8 cellular contexts compared by ENCODE assay signal in the genomic region with DNA sequence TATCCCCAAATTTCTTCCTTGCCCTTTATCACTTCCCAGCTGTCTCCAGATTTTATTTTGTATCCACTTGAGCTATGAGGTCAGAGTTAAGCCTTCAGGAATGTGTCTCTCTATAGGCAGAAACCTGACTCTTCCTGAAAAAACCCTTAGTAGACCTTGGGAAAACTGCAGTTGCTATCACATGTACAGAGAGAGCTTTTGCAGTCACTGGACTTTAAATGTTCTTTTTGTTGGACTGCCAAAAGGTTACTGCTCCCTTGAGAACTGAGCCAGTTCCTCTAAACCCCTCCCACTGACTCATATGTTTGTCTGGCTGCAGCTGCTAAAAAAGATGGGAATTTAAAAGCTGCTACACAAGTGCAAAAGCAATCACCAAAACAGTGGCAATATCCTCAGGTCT.
DNase-seq lines count a peak whose midpoint lies in the region; ATAC-seq and TF ChIP-seq lines count a peak whose summit lies in the region.

No MANE protein-coding gene starts in this region.

- H2AK5ac ChIP-seq in trophoblast cell (ENCODE audit: low read length), result no peak overlapping the region

- H3K4me2 ChIP-seq in trophoblast cell (ENCODE audit: low read length), result no peak overlapping the region

- no peak overlapping the region for H3K14ac ChIP-seq in trophoblast cell (ENCODE audit: low read length)

- no peak overlapping the region for H4K12ac ChIP-seq in trophoblast cell (ENCODE audit: low read depth, low read length)

- H3K9ac ChIP-seq in NT2/D1 (ENCODE audit: insufficient read length, low read depth) (no peak overlapping the region), trophoblast cell (ENCODE audit: low read length) (no peak overlapping the region)

- H4K91ac ChIP-seq in trophoblast cell (ENCODE audit: low read depth, low read length), result no peak overlapping the region

- H4K8ac ChIP-seq in trophoblast cell (ENCODE audit: low read depth, low read length), result no peak overlapping the region

- H3K9me3 ChIP-seq in NT2/D1 (ENCODE audit: insufficient read depth, low read length) (no peaks in the 10 kb centered on the region), trophoblast cell (ENCODE audit: insufficient read depth, low read depth, low read length) (no peaks in the 10 kb centered on the region)
- no peaks in the 10 kb centered on the region for H3K9me3 ChIP-seq in effector memory CD4-positive, alpha-beta T cell (ENCODE audit: control insufficient read depth, low read length)

- no peak overlapping the region for H2BK12ac ChIP-seq in trophoblast cell (ENCODE audit: low read length)

- no peak for TF ChIP-seq CTCF in fibroblast of pulmonary artery (IDR thresholded peaks at IDR 0.05; ENCODE audit: low read length, missing control alignments)

- DNase-seq in EL, result peak; percentile 95
- peak; percentile 8 for DNase-seq in NT2/D1 (ENCODE audit: low read depth, low spot score)
- DNase-seq in fibroblast of pulmonary artery (ENCODE audit: low read depth), result peak; percentile 99
- peak in 1 of 2 donors; percentile 42 for DNase-seq in trophoblast cell
- no peak for DNase-seq in effector memory CD4-positive, alpha-beta T cell
- no peak for DNase-seq in stimulated activated naive CD4-positive, alpha-beta T cell treated with Interleukin-2 at 50 U/mL for 16 hours (lab: John Stamatoyannopoulos, UW)

- H2AFZ ChIP-seq in trophoblast cell (ENCODE audit: insufficient read depth, low read length, poor library complexity), result no peak overlapping the region

- H3K79me1 ChIP-seq in trophoblast cell (ENCODE audit: low read length), result peaks cover 26% of the 10 kb centered on the region

- no peak overlapping the region for H3K23ac ChIP-seq in trophoblast cell (ENCODE audit: low read length)

- H3K27me3 ChIP-seq in NT2/D1 (ENCODE audit: insufficient read depth, insufficient read length), result no peaks in the 10 kb centered on the region
- H3K27me3 ChIP-seq in trophoblast cell (ENCODE audit: insufficient read depth, low read length), result no peaks in the 10 kb centered on the region
- H3K27me3 ChIP-seq in effector memory CD4-positive, alpha-beta T cell (replicated peaks; ENCODE audit: control insufficient read depth, insufficient read depth, low read length, poor library complexity, severe bottlenecking), result no peaks in the 10 kb centered on the region

- H2BK120ac ChIP-seq in trophoblast cell (ENCODE audit: insufficient read depth, low read length, poor library complexity), result no peak overlapping the region

- peaks cover 6% of the 10 kb centered on the region for H3K79me2 ChIP-seq in trophoblast cell (ENCODE audit: control insufficient read depth, insufficient read depth, low read length, poor library complexity)

- H3K4me1 ChIP-seq in NT2/D1 (ENCODE audit: insufficient read depth, insufficient read length) (no peaks in the 10 kb centered on the region), trophoblast cell (ENCODE audit: control insufficient read depth in 1 of 2, insufficient read depth in 2 of 2, low read length in 2 of 2) (peaks cover 4 to 8% of the 10 kb centered on the region in 2 experiments)
- no peaks in the 10 kb centered on the region for H3K4me1 ChIP-seq in effector memory CD4-positive, alpha-beta T cell (ENCODE audit: control insufficient read depth, insufficient read depth, low read length, poor library complexity, severe bottlenecking)

- H3K18ac ChIP-seq in trophoblast cell (ENCODE audit: low read length), result no peak overlapping the region

- no peak overlapping the region for H2BK5ac ChIP-seq in trophoblast cell (ENCODE audit: low read depth, low read length, poor library complexity)

- ATAC-seq in HG03439 (IDR thresholded peaks at IDR 0.05; ENCODE audit: unreplicated experiment), result no peak
- ATAC-seq in HG03442 (IDR thresholded peaks at IDR 0.05; ENCODE audit: unreplicated experiment), result no peak

- H3K36me3 ChIP-seq in NT2/D1 (ENCODE audit: insufficient read depth, insufficient read length, low read length) (no peaks in the 10 kb centered on the region), trophoblast cell (ENCODE audit: control insufficient read depth in 1 of 2, insufficient read depth in 2 of 2, low read length in 2 of 2) (no peaks in the 10 kb centered on the region)
- no peaks in the 10 kb centered on the region for H3K36me3 ChIP-seq in effector memory CD4-positive, alpha-beta T cell (ENCODE audit: control insufficient read depth, insufficient read depth, low read length)

- no peak overlapping the region for H3K4ac ChIP-seq in trophoblast cell (ENCODE audit: low read depth, low read length)

- peak overlapping the region; percentile 98 for H3K27ac ChIP-seq in trophoblast cell (ENCODE audit: low read depth, low read length)
- no peak overlapping the region for H3K27ac ChIP-seq in effector memory CD4-positive, alpha-beta T cell (ENCODE audit: insufficient read depth, low read length, poor library complexity, severe bottlenecking)

- no peak overlapping the region for H3K4me3 ChIP-seq in NT2/D1 (ENCODE audit: insufficient read length, low read depth)
- peak overlapping the region; percentile 2 for H3K4me3 ChIP-seq in fibroblast of pulmonary artery (replicated peaks; ENCODE audit: low read depth, low read length)
- H3K4me3 ChIP-seq in trophoblast cell (ENCODE audit: low read depth, low read length), result no peak overlapping the region
- H3K4me3 ChIP-seq in effector memory CD4-positive, alpha-beta T cell (ENCODE audit: insufficient read depth, low read depth, low read length, poor library complexity, severe bottlenecking), result no peak overlapping the region

Comparison
In these comparisons a context has a peak if more than half of its experiments do, and no peak if none do; other contexts are left out.
1. DNase-seq: peak in EL (single experiment), NT2/D1 (single experiment) and fibroblast of pulmonary artery (single experiment); none in effector memory CD4-positive, alpha-beta T cell (0 of 3) and stimulated activated naive CD4-positive, alpha-beta T cell treated with Interleukin-2 at 50 U/mL for 16 hours (single experiment).